17 cellular contexts compared by ENCODE assay signal in genomic region chr10:81367132-81367531, GRCh38.
A peak's percentile ranks its signal among the peaks of the same experiment; 100 is the strongest.
DNase-seq lines count a peak whose midpoint lies in the region; TF ChIP-seq lines count a peak whose summit lies in the region.
"Had no signal": no experiment of that assay in that cellular context is flagged by ENCODE, and none has a peak within 500 bp of the region (broad histone marks: within the 10 kb centered on the region; RNA-seq: fewer than 3 reads in every experiment).

No MANE protein-coding gene starts in this region.

- H3K27ac Mint-ChIP-seq in activated naive CD8-positive, alpha-beta T cell treated with anti-CD3 and anti-CD28 coated beads for 36 hours = no peak overlapping the region
- H3K27ac Mint-ChIP-seq: B cell; CD4-positive, CD25-positive, alpha-beta regulatory T cell; CD8-positive, alpha-beta T cell; GM23338; H9 had no signal

- intact Hi-C loops in prostate gland (cut with DNase I) = no loop called here

- H3K36me3 ChIP-seq in prostate gland (no peaks in the 10 kb centered on the region), right atrium auricular region (no peaks in the 10 kb centered on the region)
- H3K36me3 ChIP-seq: BLaER1 had no signal

- H3K27me3 ChIP-seq in prostate gland (replicated peaks; ENCODE audit: insufficient read depth) (no peaks in the 10 kb centered on the region), right atrium auricular region (no peaks in the 10 kb centered on the region)
- H3K27me3 ChIP-seq: BLaER1 had no signal

- H3K27me3 Mint-ChIP-seq in activated naive CD8-positive, alpha-beta T cell treated with anti-CD3 and anti-CD28 coated beads for 36 hours = no peaks in the 10 kb centered on the region
- H3K27me3 Mint-ChIP-seq: B cell; CD4-positive, CD25-positive, alpha-beta regulatory T cell had no signal

- no peak for TF ChIP-seq POLR2A in prostate gland (IDR thresholded peaks at IDR 0.05)

- H3K9me3 Mint-ChIP-seq in activated naive CD8-positive, alpha-beta T cell treated with anti-CD3 and anti-CD28 coated beads for 36 hours = no peaks in the 10 kb centered on the region

- H3K4me1 Mint-ChIP-seq in activated naive CD8-positive, alpha-beta T cell treated with anti-CD3 and anti-CD28 coated beads for 36 hours = no peaks in the 10 kb centered on the region
- H3K4me1 Mint-ChIP-seq: B cell; CD4-positive, CD25-positive, alpha-beta regulatory T cell; GM23338; H9 had no signal

- no peak for TF ChIP-seq CTCF in prostate gland (IDR thresholded peaks at IDR 0.05)
- no peak for TF ChIP-seq CTCF in right atrium auricular region (IDR thresholded peaks at IDR 0.05)

- H3K27ac ChIP-seq in prostate gland = no peak overlapping the region
- no peak overlapping the region for H3K27ac ChIP-seq in right atrium auricular region
- H3K27ac ChIP-seq: 22Rv1, BLaER1, C4-2B had no signal

- WGBS in prostate gland = 2% methylated on average over 2 of the region's 2 CpGs

- no peak overlapping the region for H3K4me3 Mint-ChIP-seq in activated naive CD8-positive, alpha-beta T cell treated with anti-CD3 and anti-CD28 coated beads for 36 hours
- H3K4me3 Mint-ChIP-seq: B cell; CD4-positive, CD25-positive, alpha-beta regulatory T cell; CD8-positive, alpha-beta T cell; GM23338; H9 had no signal

- H3K9me3 ChIP-seq in prostate gland = no peaks in the 10 kb centered on the region
- H3K9me3 ChIP-seq in right atrium auricular region = no peaks in the 10 kb centered on the region
- H3K9me3 ChIP-seq: BLaER1, Caco-2 had no signal

- DNase-seq in HuH-7 (ENCODE audit: low spot score) (peak; percentile 0), left kidney (ENCODE audit: low read depth, low spot score) (peak; percentile 9), mucosa of gallbladder (ENCODE audit: low spot score) (peak; percentile 11), prostate gland (ENCODE audit: low spot score) (no peak), right atrium auricular region (ENCODE audit: low spot score) (no peak)
- DNase-seq in activated naive CD8-positive, alpha-beta T cell treated with anti-CD3 and anti-CD28 coated beads for 36 hours = no peak
- DNase-seq: Caco-2; CD4-positive, CD25-positive, alpha-beta regulatory T cell; CD8-positive, alpha-beta T cell; DMS153; DND-41; H9 had no signal

- no peaks in the 10 kb centered on the region for H3K4me1 ChIP-seq in prostate gland (replicated peaks)
- no peaks in the 10 kb centered on the region for H3K4me1 ChIP-seq in right atrium auricular region
- H3K4me1 ChIP-seq: BLaER1, Caco-2 had no signal

- H3K36me3 Mint-ChIP-seq in activated naive CD8-positive, alpha-beta T cell treated with anti-CD3 and anti-CD28 coated beads for 36 hours = no peaks in the 10 kb centered on the region
- H3K36me3 Mint-ChIP-seq: CD4-positive, CD25-positive, alpha-beta regulatory T cell; CD8-positive, alpha-beta T cell had no signal

- H3K4me3 ChIP-seq in prostate gland (no peak overlapping the region), right atrium auricular region (no peak overlapping the region)
- H3K4me3 ChIP-seq: BLaER1, GM23338 had no signal

Comparison
In these comparisons a context has a peak if more than half of its experiments do, and no peak if none do; other contexts are left out.
1. DNase-seq: peak in HuH-7 (single experiment), left kidney (single experiment) and mucosa of gallbladder (single experiment); none in prostate gland (single experiment), right atrium auricular region (single experiment) and activated naive CD8-positive, alpha-beta T cell treated with anti-CD3 and anti-CD28 coated beads for 36 hours (single experiment).